5 cellular contexts compared by ENCODE assay signal in genomic region chr10:101011517-101012423, GRCh38.
DNase-seq lines count a peak whose midpoint lies in the region.
"Had no signal": no experiment of that assay in that cellular context is flagged by ENCODE, and none has a peak within 500 bp of the region (broad histone marks: within the 10 kb centered on the region; RNA-seq: fewer than 3 reads in every experiment).

No MANE protein-coding gene starts in this region.

- DNase-seq in UCSD-AML1 (lab: John Stamatoyannopoulos, UW; ENCODE audit: unreplicated experiment) (peak; percentile 26), retina (peak; percentile 43), hippocampal formation (lab: John Stamatoyannopoulos, UW) (no peak)
- no peak for DNase-seq in activated effector memory CD4-positive, alpha-beta T cell treated with Interleukin-2 at 50 U/mL for 16 hours
- DNase-seq: central memory CD4-positive, alpha-beta T cell had no signal

Comparison
In these comparisons a context has a peak if more than half of its experiments do, and no peak if none do; other contexts are left out.
1. DNase-seq: peak in UCSD-AML1 (single experiment) and retina (single experiment); none in activated effector memory CD4-positive, alpha-beta T cell treated with Interleukin-2 at 50 U/mL for 16 hours (single experiment) and hippocampal formation (0 of 2).